11 cellular contexts compared by ENCODE assay signal in the genomic region with DNA sequence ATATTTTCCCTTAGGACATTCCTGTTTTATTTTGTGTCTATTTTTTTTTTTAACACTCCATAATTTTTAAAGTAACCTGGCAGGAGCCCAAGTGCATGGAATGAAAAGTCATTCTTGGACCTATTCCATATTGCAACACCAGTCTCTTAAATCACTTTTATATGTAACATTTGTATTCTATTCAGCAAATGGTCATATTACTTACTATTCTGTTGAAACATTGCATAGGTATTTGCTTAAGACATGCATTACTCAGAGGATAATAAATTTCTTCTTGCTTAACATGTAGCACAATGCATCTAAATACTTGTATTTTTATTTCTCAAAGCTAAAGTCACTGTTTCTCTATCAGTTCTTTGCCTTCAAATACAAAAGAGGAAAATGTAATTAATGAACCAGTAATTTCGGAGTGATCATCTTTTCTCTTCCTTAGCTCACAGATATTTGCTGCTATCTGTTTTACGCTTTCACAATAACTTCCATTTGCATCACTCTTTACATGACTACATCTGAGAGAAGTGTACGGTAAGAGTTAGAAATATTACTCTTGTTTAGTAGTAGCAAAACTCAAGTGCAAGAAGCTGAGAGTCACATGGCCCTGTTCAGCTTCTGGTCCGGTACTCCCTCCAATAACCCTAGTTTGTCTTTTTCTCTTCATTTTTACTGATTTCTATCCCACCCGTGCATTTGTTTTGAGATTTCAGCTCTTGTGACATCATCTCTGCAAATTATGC.
DNase-seq lines count a peak whose midpoint lies in the region; ATAC-seq, FAIRE-seq and TF ChIP-seq lines count a peak whose summit lies in the region.
"Had no signal": no experiment of that assay in that cellular context is flagged by ENCODE, and none has a peak within 500 bp of the region (broad histone marks: within the 10 kb centered on the region; RNA-seq: fewer than 3 reads in every experiment).

No MANE protein-coding gene starts in this region.

- no peak overlapping the region for H3K4me3 ChIP-seq in GM23338
- peak overlapping the region; percentile 81 for H3K4me3 ChIP-seq in adipocyte (ENCODE audit: low read length)
- H3K4me3 ChIP-seq in small intestine (ENCODE audit: low read depth in 1 of 2, low read length in 2 of 2): no peak overlapping the region
- H3K4me3 ChIP-seq: tibial nerve had no signal

- H3K79me2 ChIP-seq in GM23338 (replicated peaks; ENCODE audit: insufficient read depth): no peaks in the 10 kb centered on the region

- H3K27me3 ChIP-seq in GM23338 (ENCODE audit: insufficient read depth): no peaks in the 10 kb centered on the region
- H3K27me3 ChIP-seq in adipocyte (replicated peaks; ENCODE audit: control insufficient read depth, insufficient read depth, low read length): no peaks in the 10 kb centered on the region
- no peaks in the 10 kb centered on the region for H3K27me3 ChIP-seq in small intestine (ENCODE audit: control insufficient read depth in 2 of 2, insufficient read depth in 2 of 2, low read length in 2 of 2)
- H3K27me3 ChIP-seq: tibial nerve had no signal

- no peak for TF ChIP-seq CTCF in GM23338 (conservative IDR thresholded peaks at IDR 0.05; ENCODE audit: low read depth in 2 of 2)

- H3K27me3 Mint-ChIP-seq in GM23338 (ENCODE audit: insufficient read depth, low read depth, poor library complexity): no peaks in the 10 kb centered on the region
- H3K27me3 Mint-ChIP-seq in T-cell: no peaks in the 10 kb centered on the region

- CTCF ChIA-PET in T-cell (lab: Charles Lee): no interaction called here

- peaks cover 4% of the 10 kb centered on the region; the same call in 1 of the 2 replicates for H3K9me2 ChIP-seq in GM23338 (ENCODE audit: insufficient read depth)

- 84 to 89% (median 85%) methylated on average over 5 of the region's 5 CpGs for WGBS in small intestine, 3 donors

- H3K4me1 Mint-ChIP-seq in GM23338: no peaks in the 10 kb centered on the region
- H3K4me1 Mint-ChIP-seq in T-cell: no peaks in the 10 kb centered on the region
- H3K4me1 Mint-ChIP-seq: natural killer cell had no signal

- intact Hi-C loops in sciatic nerve (cut with DNase I): no loop called here

- peak overlapping the region; percentile 81 for H3K9ac ChIP-seq in adipocyte (ENCODE audit: low read length)

- no peak for ATAC-seq in GM23338
- ATAC-seq in sciatic nerve: peak; percentile 68
- no peak for ATAC-seq in GM18907 (IDR thresholded peaks at IDR 0.05; ENCODE audit: unreplicated experiment)
- no peak for ATAC-seq in T-cell (replicated peaks in 1 of 4)
- ATAC-seq: natural killer cell had no signal

- no peaks in the 10 kb centered on the region for H3F3A ChIP-seq in GM23338 (replicated peaks; ENCODE audit: low read depth)

- no peak for FAIRE-seq in small intestine (lab: Jason Lieb, UNC)

- H3K9me3 ChIP-seq in adipocyte (ENCODE audit: control insufficient read depth, low read length) (peaks cover 3% of the 10 kb centered on the region), small intestine (ENCODE audit: control insufficient read depth, low read depth) (no peaks in the 10 kb centered on the region)

- H3K27ac Mint-ChIP-seq in GM23338 (no peak overlapping the region), T-cell (no peak overlapping the region)
- H3K27ac Mint-ChIP-seq: natural killer cell had no signal

- H3K4me1 ChIP-seq in GM23338 (ENCODE audit: insufficient read depth) (no peaks in the 10 kb centered on the region), adipocyte (ENCODE audit: control insufficient read depth, insufficient read depth, low read length) (peaks cover 32% of the 10 kb centered on the region), small intestine (ENCODE audit: control insufficient read depth in 2 of 2, insufficient read depth in 1 of 2, low read depth in 1 of 2, low read length in 1 of 2) (no peaks in the 10 kb centered on the region)

- H3K9me3 Mint-ChIP-seq in GM23338 (no peaks in the 10 kb centered on the region), T-cell (peaks cover 0 to under 1% (median 0%) of the 10 kb centered on the region in 3 donors)

- no peak overlapping the region for H3K27ac ChIP-seq in GM23338 (ENCODE audit: low read depth)
- H3K27ac ChIP-seq in small intestine (ENCODE audit: low read depth in 1 of 2, low read length in 1 of 2): no peak overlapping the region

- DNase-seq in GM23338 (ENCODE audit: low spot score) (peak; percentile 15), adipocyte (ENCODE audit: low read depth) (peak; percentile 92), fibroblast of peridontal ligament (ENCODE audit: extremely low read depth) (peak; percentile 87), sciatic nerve (ENCODE audit: low spot score) (no peak), T-cell (no peak), small intestine (no peak)
- no peak for DNase-seq in stimulated activated CD4-positive, alpha-beta T cell treated with anti-CD3 and anti-CD28 coated beads, Interleukin-2, amount 100 ng/mL, for 24 hours
- DNase-seq: natural killer cell, NCI-H526 treated with DMSO at 0.1 percent for 48 hours had no signal

- H3K36me3 Mint-ChIP-seq in GM23338 (ENCODE audit: low read depth): no peaks in the 10 kb centered on the region
- no peaks in the 10 kb centered on the region for H3K36me3 Mint-ChIP-seq in T-cell
- H3K36me3 Mint-ChIP-seq: natural killer cell had no signal

- no peak overlapping the region for H2AFZ ChIP-seq in GM23338

- H3K36me3 ChIP-seq in GM23338 (ENCODE audit: insufficient read depth): no peaks in the 10 kb centered on the region
- H3K36me3 ChIP-seq in adipocyte (ENCODE audit: control insufficient read depth, insufficient read depth, low read length, severe bottlenecking): no peaks in the 10 kb centered on the region
- H3K36me3 ChIP-seq in small intestine (ENCODE audit: control insufficient read depth in 2 of 2, insufficient read depth in 2 of 2, low read length in 2 of 2): no peaks in the 10 kb centered on the region
- H3K36me3 ChIP-seq: tibial nerve had no signal

- no peaks in the 10 kb centered on the region for H4K20me1 ChIP-seq in GM23338 (replicated peaks; ENCODE audit: insufficient read depth)

- POLR2A ChIA-PET in T-cell (lab: Charles Lee): no interaction called here

- no peak overlapping the region for H3K4me3 Mint-ChIP-seq in GM23338
- H3K4me3 Mint-ChIP-seq in T-cell: no peak overlapping the region
- H3K4me3 Mint-ChIP-seq: natural killer cell had no signal

- no peak overlapping the region for H3K4me2 ChIP-seq in GM23338

TF ChIP-seq in GM23338, 12 proteins besides CTCF, POLR2A, EP300 and RAD21:
- TF ChIP-seq ETS1 (IDR thresholded peaks at IDR 0.05): no peak
- TF ChIP-seq ZNF331 (CRISPR knock-in tag; IDR thresholded peaks at IDR 0.05; ENCODE audit: low read depth): no peak
- no peak for TF ChIP-seq ZNF114 (CRISPR knock-in tag; IDR thresholded peaks at IDR 0.05)
- no peak for TF ChIP-seq EZH2phosphoT487 (IDR thresholded peaks at IDR 0.05; ENCODE audit: unreplicated experiment)
- TF ChIP-seq CREB1 (CRISPR knock-in tag; IDR thresholded peaks at IDR 0.05; ENCODE audit: low read depth): no peak
- TF ChIP-seq STAT1 (IDR thresholded peaks at IDR 0.05; ENCODE audit: unreplicated experiment): no peak
- no peak for TF ChIP-seq REST (IDR thresholded peaks at IDR 0.05; ENCODE audit: unreplicated experiment)
- TF ChIP-seq JUNB (IDR thresholded peaks at IDR 0.05; ENCODE audit: unreplicated experiment): no peak

Comparison
In these comparisons a context has a peak if more than half of its experiments do, and no peak if none do; other contexts are left out.
1. DNase-seq: peak in GM23338 (single experiment), adipocyte (single experiment) and fibroblast of peridontal ligament (single experiment); none in sciatic nerve (single experiment), T-cell (0 of 34), small intestine (single experiment) and stimulated activated CD4-positive, alpha-beta T cell treated with anti-CD3 and anti-CD28 coated beads, Interleukin-2, amount 100 ng/mL, for 24 hours (0 of 2).